Comparison of ENCODE assay signal across 10 cellular contexts in the genomic region with DNA sequence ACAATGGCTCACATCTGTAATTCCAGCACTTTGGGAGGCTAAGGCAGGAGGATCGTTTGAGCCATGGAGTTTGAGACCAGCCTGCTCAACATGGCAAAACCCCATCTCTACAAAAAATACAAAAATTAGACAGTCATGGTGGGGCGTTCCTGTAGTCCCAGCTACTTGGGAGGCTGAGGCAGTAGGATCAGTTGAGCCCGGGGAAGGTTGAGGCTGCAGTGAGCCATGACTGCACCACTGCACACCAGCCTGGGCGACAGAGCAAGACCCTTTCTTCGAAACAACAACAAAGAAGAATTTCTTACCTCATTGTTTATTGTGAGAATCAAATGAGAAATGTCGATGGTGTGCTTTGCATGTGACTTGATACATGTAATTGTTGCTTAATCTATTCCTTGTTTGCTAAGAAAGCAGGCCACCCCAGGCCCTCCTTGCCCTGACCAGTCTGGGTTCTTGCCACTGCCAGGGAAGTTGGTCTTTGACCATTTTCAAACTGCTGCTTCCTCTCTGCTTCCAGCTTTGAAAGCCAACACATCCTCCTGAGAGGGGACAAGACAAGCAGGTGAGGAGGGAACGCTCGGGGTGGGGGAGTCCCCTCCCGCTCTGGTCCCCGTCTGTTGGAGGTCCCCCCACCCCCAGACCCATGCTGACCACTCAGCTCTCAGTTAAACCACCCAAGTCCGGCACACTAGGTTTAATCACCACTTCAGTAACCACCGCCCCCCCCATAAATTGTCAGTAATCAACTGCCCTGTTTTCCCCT. TPM values are rescaled to one million over a fixed set of nuclear protein-coding genes. Genes with fewer than 3 reads are reported as not detected.
DNase-seq lines count a peak whose midpoint lies in the region; ATAC-seq and TF ChIP-seq lines count a peak whose summit lies in the region.
"Had no signal": no experiment of that assay in that cellular context is flagged by ENCODE, and none has a peak within 500 bp of the region (broad histone marks: within the 10 kb centered on the region; RNA-seq: fewer than 3 reads in every experiment).

No MANE protein-coding gene starts in this region.

- TF ChIP-seq POLR2A in erythroblast (IDR thresholded peaks at IDR 0.05; ENCODE audit: low read length): no peak

- no peak for ATAC-seq in activated naive CD8-positive, alpha-beta T cell treated with anti-CD3 and anti-CD28 coated beads, Interleukin-2, amount 10 ng/mL, durations not matched to agents 7 days and 5 days (ENCODE audit: low read depth)
- ATAC-seq in naive thymus-derived CD4-positive, alpha-beta T cell: no peak
- ATAC-seq in GM19397 (IDR thresholded peaks at IDR 0.05; ENCODE audit: unreplicated experiment): no peak

- CTCF ChIA-PET in naive thymus-derived CD4-positive, alpha-beta T cell (lab: Charles Lee): interaction anchor here (3.4 kb wide), 1 partner anchor 81 kb away, joined by 41 read pairs; no protein-coding TSS in a partner anchor

- no peaks in the 10 kb centered on the region for H3K27me3 Mint-ChIP-seq in activated naive CD8-positive, alpha-beta T cell treated with anti-CD3 and anti-CD28 coated beads, Interleukin-2, amount 10 ng/mL, durations not matched to agents 7 days and 5 days
- no peaks in the 10 kb centered on the region for H3K27me3 Mint-ChIP-seq in naive thymus-derived CD4-positive, alpha-beta T cell

- H3K9ac ChIP-seq in BLaER1: peak overlapping the region; percentile 69

- no peaks in the 10 kb centered on the region for H3K27me3 ChIP-seq in BLaER1
- H3K27me3 ChIP-seq in naive thymus-derived CD4-positive, alpha-beta T cell (ENCODE audit: control insufficient read depth in 2 of 2, insufficient read depth in 2 of 2, low read length in 2 of 2): no peaks in the 10 kb centered on the region
- H3K27me3 ChIP-seq: ovary, stomach had no signal

- H4K20me1 ChIP-seq in BLaER1: no peaks in the 10 kb centered on the region

- no peak overlapping the region for H3K4me3 Mint-ChIP-seq in activated naive CD8-positive, alpha-beta T cell treated with anti-CD3 and anti-CD28 coated beads, Interleukin-2, amount 10 ng/mL, durations not matched to agents 7 days and 5 days
- H3K4me3 Mint-ChIP-seq in naive thymus-derived CD4-positive, alpha-beta T cell: peak overlapping the region in 4 of 10 donors; percentile 29 to 52 (median 37)

- no peaks in the 10 kb centered on the region for H3K9me3 Mint-ChIP-seq in activated naive CD8-positive, alpha-beta T cell treated with anti-CD3 and anti-CD28 coated beads, Interleukin-2, amount 10 ng/mL, durations not matched to agents 7 days and 5 days
- H3K9me3 Mint-ChIP-seq in naive thymus-derived CD4-positive, alpha-beta T cell: peaks cover 0 to 4% (median 0%) of the 10 kb centered on the region in 11 donors

- POLR2A ChIA-PET in activated naive CD8-positive, alpha-beta T cell treated with anti-CD3 and anti-CD28 coated beads, Interleukin-2, amount 10 ng/mL, durations not matched to agents 7 days and 5 days (lab: Charles Lee): interaction anchor here (0.6 to 1.8 kb wide), 4 partner anchors 8 to 112 kb away, joined by 3 to 5 read pairs (median 4); a partner anchor contains a TSS
- POLR2A ChIA-PET in naive thymus-derived CD4-positive, alpha-beta T cell (lab: Charles Lee): interaction anchor here (0.6 to 3.3 kb wide), 7 partner anchors 11 to 394 kb away, joined by 3 to 17 read pairs (median 4); a partner anchor contains a TSS

- peaks cover 45% of the 10 kb centered on the region for H3K36me3 ChIP-seq in BLaER1
- H3K36me3 ChIP-seq in naive thymus-derived CD4-positive, alpha-beta T cell (ENCODE audit: control insufficient read depth in 2 of 3, insufficient read depth in 3 of 3, low read length in 3 of 3): peaks cover 21 to 72% (median 31%) of the 10 kb centered on the region in 3 experiments
- H3K36me3 ChIP-seq: ovary had no signal

- H3K27ac ChIP-seq in BLaER1: peak overlapping the region; percentile 96
- H3K27ac ChIP-seq in naive thymus-derived CD4-positive, alpha-beta T cell (ENCODE audit: low read depth, low read length): peak overlapping the region; percentile 46
- H3K27ac ChIP-seq: ovary, stomach had no signal

- intact Hi-C loops in naive thymus-derived CD4-positive, alpha-beta T cell (cut with micrococcal nuclease): loop anchor here (5.0 to 10.0 kb wide), 2 partner anchors 37 to 180 kb away; a partner anchor contains a TSS

- H3K4me3 ChIP-seq in BLaER1: peak overlapping the region; percentile 47
- H3K4me3 ChIP-seq in naive thymus-derived CD4-positive, alpha-beta T cell (ENCODE audit: low read length): no peak overlapping the region
- H3K4me3 ChIP-seq: ovary, stomach had no signal

- H3K4me1 ChIP-seq in BLaER1: peaks cover 69% of the 10 kb centered on the region
- H3K4me1 ChIP-seq in naive thymus-derived CD4-positive, alpha-beta T cell (ENCODE audit: control insufficient read depth in 2 of 2, insufficient read depth in 2 of 2, low read length in 2 of 2): peaks cover 38 to 45% of the 10 kb centered on the region in 2 donors

- H3K4me2 ChIP-seq in BLaER1: peak overlapping the region; percentile 98

- H3K36me3 Mint-ChIP-seq in activated naive CD8-positive, alpha-beta T cell treated with anti-CD3 and anti-CD28 coated beads, Interleukin-2, amount 10 ng/mL, durations not matched to agents 7 days and 5 days: peaks cover 39% of the 10 kb centered on the region
- peaks cover 13 to 48% (median 33%) of the 10 kb centered on the region in 5 donors for H3K36me3 Mint-ChIP-seq in naive thymus-derived CD4-positive, alpha-beta T cell

- in situ Hi-C loops in GM13976 (cut with MboI; ENCODE audit: low sequenced_read_pairs, unreplicated experiment): loop anchor here (10.0 kb wide), 2 partner anchors 80 to 180 kb away; a partner anchor contains a TSS

- peaks cover 42% of the 10 kb centered on the region for H3K4me1 Mint-ChIP-seq in activated naive CD8-positive, alpha-beta T cell treated with anti-CD3 and anti-CD28 coated beads, Interleukin-2, amount 10 ng/mL, durations not matched to agents 7 days and 5 days
- H3K4me1 Mint-ChIP-seq in naive thymus-derived CD4-positive, alpha-beta T cell: peaks cover 29 to 64% (median 47%) of the 10 kb centered on the region in 7 donors

- peak; percentile 59 for DNase-seq in GM13976 (ENCODE audit: low spot score)
- no peak for DNase-seq in activated naive CD8-positive, alpha-beta T cell treated with anti-CD3 and anti-CD28 coated beads, Interleukin-2, amount 10 ng/mL, durations not matched to agents 7 days and 5 days
- DNase-seq in naive thymus-derived CD4-positive, alpha-beta T cell: no peak
- no peak for DNase-seq in HK-2 (ENCODE audit: unreplicated experiment)
- no peak for DNase-seq in NCI-H146 (lab: John Stamatoyannopoulos, UW)
- no peak for DNase-seq in erythroblast (lab: John Stamatoyannopoulos, UW)

- peak overlapping the region; percentile 47 for H3K27ac Mint-ChIP-seq in activated naive CD8-positive, alpha-beta T cell treated with anti-CD3 and anti-CD28 coated beads, Interleukin-2, amount 10 ng/mL, durations not matched to agents 7 days and 5 days
- H3K27ac Mint-ChIP-seq in naive thymus-derived CD4-positive, alpha-beta T cell: peak overlapping the region in 8 of 9 donors; percentile 60 to 97 (median 90)

- no peaks in the 10 kb centered on the region for H3K9me3 ChIP-seq in BLaER1
- no peaks in the 10 kb centered on the region for H3K9me3 ChIP-seq in naive thymus-derived CD4-positive, alpha-beta T cell (ENCODE audit: control insufficient read depth in 2 of 3, low read length in 3 of 3)
- H3K9me3 ChIP-seq: ovary, stomach had no signal

- TF ChIP-seq CTCF in GM13976 (IDR thresholded peaks at IDR 0.05; ENCODE audit: borderline replicate concordance, control extremely low read depth, extremely low read depth, insufficient read depth, missing control alignments): no peak

RNA-seq across cellular contexts. Expression of a gene that starts 47.3 kb away (rescaled TPM):
- total RNA-seq in activated naive CD8-positive, alpha-beta T cell treated with anti-CD3 and anti-CD28 coated beads, Interleukin-2, amount 10 ng/mL, durations not matched to agents 7 days and 5 days: 10 to 100 TPM; 11.0 to 11.4 TPM
- total RNA-seq in naive thymus-derived CD4-positive, alpha-beta T cell: 10 to 100 TPM in 1 of 5 experiments, 1 to 10 TPM in 4; 1.1 to 11.7 (median 3.5) TPM
- 10 to 100 TPM in 1 of 2 donors, 1 to 10 TPM in 1; 6.8 to 12.6 TPM for polyA plus RNA-seq in naive thymus-derived CD4-positive, alpha-beta T cell

RNA-seq across cellular contexts. Expression of a gene that starts 55.8 kb away (rescaled TPM):
- 100 to 1,000 TPM; 401 to 414 TPM for total RNA-seq in activated naive CD8-positive, alpha-beta T cell treated with anti-CD3 and anti-CD28 coated beads, Interleukin-2, amount 10 ng/mL, durations not matched to agents 7 days and 5 days
- 100 to 1,000 TPM; 380 to 615 (median 394) TPM for total RNA-seq in naive thymus-derived CD4-positive, alpha-beta T cell
- polyA plus RNA-seq in naive thymus-derived CD4-positive, alpha-beta T cell: 100 to 1,000 TPM in 1 of 2 donors, 10 to 100 TPM in 1; 76.0 to 122 TPM
